In the genomic region with DNA sequence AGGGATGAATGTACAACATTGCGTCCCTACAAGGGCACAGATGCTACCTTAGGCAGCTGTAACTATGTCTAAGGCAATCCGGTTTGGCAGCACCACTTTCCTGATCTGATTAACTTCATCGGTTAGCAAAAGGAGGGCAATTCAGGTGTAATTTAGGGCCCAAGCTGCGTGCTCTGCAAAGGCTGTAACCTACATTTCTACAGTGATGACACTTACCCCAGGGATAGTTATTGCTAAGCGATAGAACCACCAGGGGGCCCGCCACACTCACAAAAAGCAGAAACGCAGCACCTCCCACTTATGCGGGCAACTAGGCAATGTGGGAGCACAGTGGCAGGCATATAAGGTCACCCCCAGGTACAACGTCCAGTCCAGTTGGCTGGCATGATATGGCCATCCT, we compare ENCODE assay signal across 1 cellular context.
TF ChIP-seq lines count a peak whose summit lies in the region.

No MANE protein-coding gene starts in this region.

TF ChIP-seq in SK-N-SH, 30 proteins besides CTCF, POLR2A, EP300 and RAD21 (continued from another document):
- TF ChIP-seq, protein P1, sequence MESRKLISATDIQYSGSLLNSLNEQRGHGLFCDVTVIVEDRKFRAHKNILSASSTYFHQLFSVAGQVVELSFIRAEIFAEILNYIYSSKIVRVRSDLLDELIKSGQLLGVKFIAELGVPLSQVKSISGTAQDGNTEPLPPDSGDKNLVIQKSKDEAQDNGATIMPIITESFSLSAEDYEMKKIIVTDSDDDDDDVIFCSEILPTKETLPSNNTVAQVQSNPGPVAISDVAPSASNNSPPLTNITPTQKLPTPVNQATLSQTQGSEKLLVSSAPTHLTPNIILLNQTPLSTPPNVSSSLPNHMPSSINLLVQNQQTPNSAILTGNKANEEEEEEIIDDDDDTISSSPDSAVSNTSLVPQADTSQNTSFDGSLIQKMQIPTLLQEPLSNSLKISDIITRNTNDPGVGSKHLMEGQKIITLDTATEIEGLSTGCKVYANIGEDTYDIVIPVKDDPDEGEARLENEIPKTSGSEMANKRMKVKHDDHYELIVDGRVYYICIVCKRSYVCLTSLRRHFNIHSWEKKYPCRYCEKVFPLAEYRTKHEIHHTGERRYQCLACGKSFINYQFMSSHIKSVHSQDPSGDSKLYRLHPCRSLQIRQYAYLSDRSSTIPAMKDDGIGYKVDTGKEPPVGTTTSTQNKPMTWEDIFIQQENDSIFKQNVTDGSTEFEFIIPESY (IDR thresholded peaks at IDR 0.05; ENCODE audit: borderline replicate concordance, low read depth) = no peak
- TF ChIP-seq NRF1 (IDR thresholded peaks at IDR 0.05; ENCODE audit: low read depth, low read length) (no peak), TEAD4 (IDR thresholded peaks at IDR 0.05; ENCODE audit: borderline replicate concordance, insufficient read depth) (no peak), FOXJ3 (CRISPR knock-in tag; IDR thresholded peaks at IDR 0.05) (no peak), TAF1 (IDR thresholded peaks at IDR 0.05; ENCODE audit: borderline replicate concordance, low read depth, low read length) (no peak), FOXM1 (IDR thresholded peaks at IDR 0.05; ENCODE audit: low read depth) (no peak), GABPA (IDR thresholded peaks at IDR 0.05; ENCODE audit: low read depth) (no peak)
- TF ChIP-seq, protein P2, sequence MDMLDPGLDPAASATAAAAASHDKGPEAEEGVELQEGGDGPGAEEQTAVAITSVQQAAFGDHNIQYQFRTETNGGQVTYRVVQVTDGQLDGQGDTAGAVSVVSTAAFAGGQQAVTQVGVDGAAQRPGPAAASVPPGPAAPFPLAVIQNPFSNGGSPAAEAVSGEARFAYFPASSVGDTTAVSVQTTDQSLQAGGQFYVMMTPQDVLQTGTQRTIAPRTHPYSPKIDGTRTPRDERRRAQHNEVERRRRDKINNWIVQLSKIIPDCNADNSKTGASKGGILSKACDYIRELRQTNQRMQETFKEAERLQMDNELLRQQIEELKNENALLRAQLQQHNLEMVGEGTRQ (IDR thresholded peaks at IDR 0.05; ENCODE audit: borderline replicate concordance, low read depth, low read length) = no peak
TF ChIP-seq in SK-N-SH: peak in this region for 0.
